ENCODE assay signal across 8 cellular contexts in genomic region chr16:28845173-28846079, GRCh38. TPM values are rescaled to one million over a fixed set of nuclear protein-coding genes. Genes with fewer than 3 reads are reported as not detected.
DNase-seq lines count a peak whose midpoint lies in the region; ATAC-seq and TF ChIP-seq lines count a peak whose summit lies in the region.

No MANE protein-coding gene starts in this region.

- H3K4me1 ChIP-seq in neuron (ENCODE audit: insufficient read depth, low read length) = peaks cover 13% of the 10 kb centered on the region

- DNase-seq in NCI-H82 (lab: John Stamatoyannopoulos, UW) (peak; percentile 53), NCI-H82 treated with DMSO at 0.1 percent for 48 hours (lab: John Stamatoyannopoulos, UW; ENCODE audit: unreplicated experiment) (no peak), HT1080 (ENCODE audit: low read depth) (peak; percentile 60), NCI-H526 treated with DMSO at 0.1 percent for 48 hours (lab: John Stamatoyannopoulos, UW) (no peak), activated gamma-delta T cell (lab: John Stamatoyannopoulos, UW) (no peak)

- no peaks in the 10 kb centered on the region for H3K9me3 ChIP-seq in neuron (ENCODE audit: low read length)

- no peaks in the 10 kb centered on the region for H3K27me3 ChIP-seq in neuron (ENCODE audit: insufficient read depth, low read length)

- peak; percentile 59 for ATAC-seq in esophagus mucosa

- no peak for TF ChIP-seq CTCF in VCaP (conservative IDR thresholded peaks at IDR 0.05)

- H3K36me3 ChIP-seq in neuron (ENCODE audit: insufficient read depth, low read length) = peaks cover 32% of the 10 kb centered on the region

- peak overlapping the region; percentile 8 for H2AFZ ChIP-seq in neuron (ENCODE audit: low read depth, low read length)

- H3K27ac ChIP-seq in VCaP = peak overlapping the region; percentile 74

- H3K4me3 ChIP-seq in neuron (ENCODE audit: low read length) = peak overlapping the region; percentile 93

RNA-seq across cellular contexts. Expression of gene TUFM, which starts 0.7 kb away (rescaled TPM):
- total RNA-seq in HT1080 (2014; rRNA removed; shearing (Covaris generic)) = 390 and 404 TPM in 2 replicates
- polyA plus RNA-seq in HT1080 (2015; cell fraction: cytosol; rRNA removed) = 226 and 238 TPM in 2 replicates
- 270 and 313 TPM in 2 replicates for polyA plus RNA-seq in HT1080 (2015; cell fraction: nucleus; rRNA removed)
- 137 TPM for total RNA-seq in esophagus mucosa

RNA-seq across cellular contexts. Expression of gene SH2B1, which starts 18.2 kb away (rescaled TPM):
- 28.5 and 38.5 TPM in 2 replicates for total RNA-seq in HT1080 (2014; rRNA removed; shearing (Covaris generic))
- 25.5 and 30.5 TPM in 2 replicates for polyA plus RNA-seq in HT1080 (2015; cell fraction: cytosol; rRNA removed)
- 96.2 and 112 TPM in 2 replicates for polyA plus RNA-seq in HT1080 (2015; cell fraction: nucleus; rRNA removed)
- total RNA-seq in esophagus mucosa = 15.7 TPM

RNA-seq across cellular contexts. Expression of gene ATXN2L, which starts 22.6 kb away (rescaled TPM):
- 36.5 and 57.7 TPM in 2 replicates for total RNA-seq in HT1080 (2014; rRNA removed; shearing (Covaris generic))
- 121 and 152 TPM in 2 replicates for polyA plus RNA-seq in HT1080 (2015; cell fraction: cytosol; rRNA removed)
- polyA plus RNA-seq in HT1080 (2015; cell fraction: nucleus; rRNA removed) = 367 and 398 TPM in 2 replicates
- total RNA-seq in esophagus mucosa = 67.0 TPM

RNA-seq across cellular contexts. Expression of gene ATP2A1, which starts 32.9 kb away (rescaled TPM):
- 0.27 TPM in 1 of 2 replicates, not detected in the other for total RNA-seq in HT1080 (2014; rRNA removed; shearing (Covaris generic))
- 0.99 and 1.4 TPM in 2 replicates for polyA plus RNA-seq in HT1080 (2015; cell fraction: cytosol; rRNA removed)
- polyA plus RNA-seq in HT1080 (2015; cell fraction: nucleus; rRNA removed) = 3.8 and 4.2 TPM in 2 replicates
- total RNA-seq in esophagus mucosa = 0.48 TPM

Comparison
In these comparisons a context has a peak if more than half of its experiments do, and no peak if none do; other contexts are left out.
1. DNase-seq: peak in NCI-H82 (single experiment) and HT1080 (single experiment); none in NCI-H82 treated with DMSO at 0.1 percent for 48 hours (single experiment), NCI-H526 treated with DMSO at 0.1 percent for 48 hours (single experiment) and activated gamma-delta T cell (single experiment).